ENCODE assay signal across 22 cellular contexts in the genomic region with DNA sequence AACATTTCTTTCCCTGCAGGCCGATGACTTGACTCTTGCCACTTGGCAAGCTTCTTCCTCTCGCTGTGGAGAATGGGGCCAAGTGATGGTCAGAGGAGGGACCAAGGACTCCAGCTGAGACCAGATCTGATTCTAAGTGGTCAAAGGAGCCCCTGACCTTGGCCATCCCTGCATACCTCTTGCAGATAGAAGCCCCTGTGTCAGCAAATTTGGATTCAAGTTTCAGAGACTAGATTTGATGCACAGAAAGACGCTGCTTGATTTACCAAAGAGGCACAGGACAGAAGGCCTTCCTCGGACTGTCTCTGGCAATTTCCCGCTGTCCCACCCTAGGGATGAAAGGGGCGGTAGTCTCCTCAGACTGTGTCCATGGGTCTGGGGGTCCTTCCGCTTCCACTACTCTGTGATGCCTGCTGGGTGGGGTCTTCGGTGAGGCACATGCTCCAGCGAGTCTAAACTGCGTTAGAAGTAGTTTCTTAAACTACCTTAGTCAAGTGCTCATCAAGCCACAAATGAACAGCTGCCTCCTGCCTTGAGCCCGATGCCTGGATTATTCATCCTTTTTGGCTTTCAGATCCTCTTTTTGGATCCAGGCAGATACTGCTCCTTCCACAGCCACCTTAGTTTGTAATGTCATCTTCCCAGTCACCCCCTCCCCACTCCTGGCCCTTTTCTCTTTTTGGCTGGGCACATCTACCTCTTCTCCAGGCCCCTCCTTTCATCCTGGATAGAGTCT. TPM values are rescaled to one million over a fixed set of nuclear protein-coding genes. Genes with fewer than 3 reads are reported as not detected.
DNase-seq lines count a peak whose midpoint lies in the region; ATAC-seq lines count a peak whose summit lies in the region.
"Had no signal": no experiment of that assay in that cellular context is flagged by ENCODE, and none has a peak within 500 bp of the region (broad histone marks: within the 10 kb centered on the region; RNA-seq: fewer than 3 reads in every experiment).

No MANE protein-coding gene starts in this region.

- H3K4me1 Mint-ChIP-seq in activated T-helper 1 cell treated with anti-CD3 and anti-CD28 coated beads, Interleukin-12 subunit alpha, Interleukin-12 subunit beta, Interleukin-2, Interleukin-4 antibody, amounts not matched to agents 30 ng/mL and 10 ng/mL and 1 ng/mL, durations not matched to agents 14 hours and 24 hours and 36 hours (ENCODE audit: low read depth): no peaks in the 10 kb centered on the region
- peaks cover 0 to 1% (median 0%) of the 10 kb centered on the region in 4 donors for H3K4me1 Mint-ChIP-seq in naive thymus-derived CD8-positive, alpha-beta T cell
- H3K4me1 Mint-ChIP-seq: activated CD8-positive, alpha-beta memory T cell treated with anti-CD3 and anti-CD28 coated beads, Interleukin-2, amount 10 ng/mL, durations not matched to agents 7 days and 5 days had no signal

- H3K36me3 Mint-ChIP-seq in activated T-helper 1 cell treated with anti-CD3 and anti-CD28 coated beads, Interleukin-12 subunit alpha, Interleukin-12 subunit beta, Interleukin-2, Interleukin-4 antibody, amounts not matched to agents 30 ng/mL and 10 ng/mL and 1 ng/mL, durations not matched to agents 14 hours and 24 hours and 36 hours (ENCODE audit: low read depth): no peaks in the 10 kb centered on the region
- no peaks in the 10 kb centered on the region for H3K36me3 Mint-ChIP-seq in naive thymus-derived CD8-positive, alpha-beta T cell
- H3K36me3 Mint-ChIP-seq: activated CD8-positive, alpha-beta memory T cell treated with anti-CD3 and anti-CD28 coated beads, Interleukin-2, amount 10 ng/mL, durations not matched to agents 7 days and 5 days had no signal

- intact Hi-C loops in activated T-helper 1 cell treated with anti-CD3 and anti-CD28 coated beads, Interleukin-12 subunit alpha, Interleukin-12 subunit beta, Interleukin-2, Interleukin-4 antibody, amounts not matched to agents 30 ng/mL and 10 ng/mL and 1 ng/mL, durations not matched to agents 14 hours and 24 hours and 36 hours (cut with micrococcal nuclease): no loop called here

- H3K27me3 Mint-ChIP-seq in activated T-helper 1 cell treated with anti-CD3 and anti-CD28 coated beads, Interleukin-12 subunit alpha, Interleukin-12 subunit beta, Interleukin-2, Interleukin-4 antibody, amounts not matched to agents 30 ng/mL and 10 ng/mL and 1 ng/mL, durations not matched to agents 14 hours and 24 hours and 36 hours (ENCODE audit: insufficient read depth): peaks cover 3% of the 10 kb centered on the region
- H3K27me3 Mint-ChIP-seq in naive thymus-derived CD8-positive, alpha-beta T cell: peaks cover 0 to 11% (median 2%) of the 10 kb centered on the region in 5 donors

- H3K4me3 Mint-ChIP-seq in activated T-helper 1 cell treated with anti-CD3 and anti-CD28 coated beads, Interleukin-12 subunit alpha, Interleukin-12 subunit beta, Interleukin-2, Interleukin-4 antibody, amounts not matched to agents 30 ng/mL and 10 ng/mL and 1 ng/mL, durations not matched to agents 14 hours and 24 hours and 36 hours: no peak overlapping the region
- H3K4me3 Mint-ChIP-seq in naive thymus-derived CD8-positive, alpha-beta T cell: no peak overlapping the region
- H3K4me3 Mint-ChIP-seq: activated CD8-positive, alpha-beta memory T cell treated with anti-CD3 and anti-CD28 coated beads, Interleukin-2, amount 10 ng/mL, durations not matched to agents 7 days and 5 days; activated naive CD4-positive, alpha-beta T cell treated with anti-CD3 and anti-CD28 coated beads for 36 hours; activated T-cell treated with anti-CD3 and anti-CD28 coated beads, Interleukin-2, amount 50 U/mL, for 72 hours; memory B cell; naive B cell had no signal

- no peaks in the 10 kb centered on the region for H3K9me3 Mint-ChIP-seq in activated T-helper 1 cell treated with anti-CD3 and anti-CD28 coated beads, Interleukin-12 subunit alpha, Interleukin-12 subunit beta, Interleukin-2, Interleukin-4 antibody, amounts not matched to agents 30 ng/mL and 10 ng/mL and 1 ng/mL, durations not matched to agents 14 hours and 24 hours and 36 hours
- no peaks in the 10 kb centered on the region for H3K9me3 Mint-ChIP-seq in naive thymus-derived CD8-positive, alpha-beta T cell
- H3K9me3 Mint-ChIP-seq: activated naive CD4-positive, alpha-beta T cell treated with anti-CD3 and anti-CD28 coated beads for 36 hours; activated T-cell treated with anti-CD3 and anti-CD28 coated beads, Interleukin-2, amount 50 U/mL, for 72 hours; memory B cell; naive B cell had no signal

- DNase-seq in SIG-M5 treated with dmso at 0.1 percent for 504 hours (lab: John Stamatoyannopoulos, UW; ENCODE audit: unreplicated experiment): peak; percentile 20
- no peak for DNase-seq in SIG-M5 (lab: John Stamatoyannopoulos, UW)
- DNase-seq in NOMO-1 treated with DMSO at 0.1 percent for 48 hours (lab: John Stamatoyannopoulos, UW; ENCODE audit: unreplicated experiment): peak; percentile 67
- DNase-seq in fibroblast of peridontal ligament (ENCODE audit: extremely low read depth): peak; percentile 24
- no peak for DNase-seq in activated T-helper 1 cell treated with anti-CD3 and anti-CD28 coated beads, Interleukin-12 subunit alpha, Interleukin-12 subunit beta, Interleukin-2, Interleukin-4 antibody, amounts not matched to agents 30 ng/mL and 10 ng/mL and 1 ng/mL, durations not matched to agents 14 hours and 24 hours and 36 hours (ENCODE audit: low spot score)
- no peak for DNase-seq in NCI-H2107 (lab: John Stamatoyannopoulos, UW)
- DNase-seq in naive thymus-derived CD8-positive, alpha-beta T cell: no peak
- no peak for DNase-seq in stimulated activated CD4-positive, alpha-beta T cell treated with anti-CD3 and anti-CD28 coated beads, Interleukin-4, amount 100 ng/mL, for 4 hours
- DNase-seq: activated CD4-positive, alpha-beta T cell treated with anti-CD3 and anti-CD28 coated beads for 48 hours; activated CD8-positive, alpha-beta memory T cell treated with anti-CD3 and anti-CD28 coated beads, Interleukin-2, amount 10 ng/mL, durations not matched to agents 7 days and 5 days; activated naive CD4-positive, alpha-beta T cell treated with anti-CD3 and anti-CD28 coated beads for 36 hours; activated T-cell treated with anti-CD3 and anti-CD28 coated beads, Interleukin-2, amount 50 U/mL, for 72 hours; BE2C; DND-41; effector CD8-positive, alpha-beta T cell; left colon; naive B cell; NCI-H1417 treated with DMSO at 0.1 percent for 48 hours; ovary; right cardiac atrium; SJCRH30 had no signal

- POLR2A ChIA-PET in naive thymus-derived CD8-positive, alpha-beta T cell (lab: Charles Lee): no interaction called here

- no peak for ATAC-seq in naive thymus-derived CD8-positive, alpha-beta T cell
- ATAC-seq: activated CD8-positive, alpha-beta memory T cell treated with anti-CD3 and anti-CD28 coated beads, Interleukin-2, amount 10 ng/mL, durations not matched to agents 7 days and 5 days; activated T-cell treated with anti-CD3 and anti-CD28 coated beads, Interleukin-2, amount 50 U/mL, for 72 hours; left colon; right cardiac atrium had no signal

- H3K27ac Mint-ChIP-seq in activated T-helper 1 cell treated with anti-CD3 and anti-CD28 coated beads, Interleukin-12 subunit alpha, Interleukin-12 subunit beta, Interleukin-2, Interleukin-4 antibody, amounts not matched to agents 30 ng/mL and 10 ng/mL and 1 ng/mL, durations not matched to agents 14 hours and 24 hours and 36 hours: no peak overlapping the region
- peak overlapping the region in 1 of 10 donors; percentile 22 for H3K27ac Mint-ChIP-seq in naive thymus-derived CD8-positive, alpha-beta T cell
- H3K27ac Mint-ChIP-seq: activated CD8-positive, alpha-beta memory T cell treated with anti-CD3 and anti-CD28 coated beads, Interleukin-2, amount 10 ng/mL, durations not matched to agents 7 days and 5 days; activated naive CD4-positive, alpha-beta T cell treated with anti-CD3 and anti-CD28 coated beads for 36 hours; activated T-cell treated with anti-CD3 and anti-CD28 coated beads, Interleukin-2, amount 50 U/mL, for 72 hours; memory B cell had no signal

RNA-seq across cellular contexts. Expression of gene RBM15, which starts 31.8 kb away (rescaled TPM):
- 58.5 and 59.0 TPM in 2 replicates for total RNA-seq in activated T-helper 1 cell treated with anti-CD3 and anti-CD28 coated beads, Interleukin-12 subunit alpha, Interleukin-12 subunit beta, Interleukin-2, Interleukin-4 antibody, amounts not matched to agents 30 ng/mL and 10 ng/mL and 1 ng/mL, durations not matched to agents 14 hours and 24 hours and 36 hours
- total RNA-seq in naive thymus-derived CD8-positive, alpha-beta T cell: 10 to 100 TPM; 43.1 to 44.0 TPM
- 10 to 100 TPM in 1 of 3 donors, 1 to 10 TPM in 2; 6.6 to 11.0 (median 8.2) TPM for polyA plus RNA-seq in naive thymus-derived CD8-positive, alpha-beta T cell

Comparison
In these comparisons a context has a peak if more than half of its experiments do, and no peak if none do; other contexts are left out.
1. DNase-seq: peak in SIG-M5 treated with dmso at 0.1 percent for 504 hours (single experiment), NOMO-1 treated with DMSO at 0.1 percent for 48 hours (single experiment) and fibroblast of peridontal ligament (single experiment); none in SIG-M5 (single experiment), activated T-helper 1 cell treated with anti-CD3 and anti-CD28 coated beads, Interleukin-12 subunit alpha, Interleukin-12 subunit beta, Interleukin-2, Interleukin-4 antibody, amounts not matched to agents 30 ng/mL and 10 ng/mL and 1 ng/mL, durations not matched to agents 14 hours and 24 hours and 36 hours (single experiment), NCI-H2107 (single experiment), naive thymus-derived CD8-positive, alpha-beta T cell (0 of 10) and stimulated activated CD4-positive, alpha-beta T cell treated with anti-CD3 and anti-CD28 coated beads, Interleukin-4, amount 100 ng/mL, for 4 hours (0 of 2).